13 cellular contexts compared by ENCODE assay signal in the genomic region with DNA sequence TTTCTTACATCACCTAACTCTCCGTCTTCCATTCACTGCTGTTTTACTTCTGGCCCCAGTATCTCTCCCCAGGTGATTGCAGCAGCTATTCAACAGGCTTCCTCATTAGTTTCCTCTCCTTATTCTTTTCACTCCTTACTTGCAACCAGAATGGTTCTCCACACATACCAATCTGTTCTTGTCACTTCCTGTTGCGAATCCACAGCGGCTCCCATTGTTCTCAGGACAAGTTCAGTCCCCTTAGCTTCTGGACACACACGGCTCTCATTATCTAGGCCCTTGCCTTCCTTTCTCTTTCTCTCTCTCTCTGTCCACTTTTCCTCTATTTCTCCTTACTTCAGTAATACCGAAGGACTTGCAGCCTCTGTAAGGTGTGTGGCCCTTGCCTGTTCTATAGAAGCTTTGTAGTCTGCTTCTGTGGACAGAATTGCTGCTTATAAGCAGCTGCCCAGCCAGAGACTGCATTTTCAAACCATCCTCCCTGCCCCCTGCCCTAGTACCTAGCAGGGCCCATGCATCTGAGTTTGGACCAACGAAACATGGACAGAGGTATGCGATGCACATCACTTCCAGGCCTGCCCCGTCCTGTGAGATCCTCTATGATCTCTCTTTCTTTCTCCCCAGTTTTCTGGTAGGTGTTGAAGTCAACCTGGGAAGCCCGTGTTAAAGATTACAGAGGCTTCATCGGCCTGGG. TPM values are rescaled to one million over a fixed set of nuclear protein-coding genes. Genes with fewer than 3 reads are reported as not detected.
DNase-seq lines count a peak whose midpoint lies in the region; ATAC-seq and TF ChIP-seq lines count a peak whose summit lies in the region.
"Had no signal": no experiment of that assay in that cellular context is flagged by ENCODE, and none has a peak within 500 bp of the region (broad histone marks: within the 10 kb centered on the region; RNA-seq: fewer than 3 reads in every experiment).

No MANE protein-coding gene starts in this region.

- H3K4me3 ChIP-seq in NT2/D1 (ENCODE audit: insufficient read length, low read depth) (no peak overlapping the region), epithelial cell of esophagus (ENCODE audit: low read length) (no peak overlapping the region), mesodermal cell (ENCODE audit: extremely low read depth, insufficient read depth, low read length, poor library complexity, severe bottlenecking) (peak overlapping the region; percentile 6)

- CTCF ChIA-PET in activated CD4-positive, alpha-beta T cell treated with anti-CD3 and anti-CD28 coated beads for 36 hours (lab: Charles Lee): no interaction called here

- POLR2A ChIA-PET in activated CD4-positive, alpha-beta T cell treated with anti-CD3 and anti-CD28 coated beads for 36 hours (lab: Charles Lee): no interaction called here

- 50 to 55% methylated on average over 5 to 7 of the region's 10 CpGs for WGBS in mesodermal cell (ENCODE audit: insufficient coverage in 2 of 2), 2 experiments

- H3K4me3 Mint-ChIP-seq in activated CD4-positive, alpha-beta T cell treated with anti-CD3 and anti-CD28 coated beads for 36 hours: no peak overlapping the region
- H3K4me3 Mint-ChIP-seq: CD8-positive, alpha-beta memory T cell; T-helper 2 cell treated with Interferon-gamma antibody and Interleukin-4, amounts not matched to agents 5 μg/mL and 100 μg/mL, for 36 hours had no signal

- H3K9me3 ChIP-seq in NT2/D1 (ENCODE audit: insufficient read depth, low read length) (no peaks in the 10 kb centered on the region; the same call in 1 of the 2 replicates), mesodermal cell (ENCODE audit: control insufficient read depth, low read length) (no peaks in the 10 kb centered on the region)

- H3K27me3 Mint-ChIP-seq in activated CD4-positive, alpha-beta T cell treated with anti-CD3 and anti-CD28 coated beads for 36 hours: peaks cover 5% of the 10 kb centered on the region

- intact Hi-C loops in activated CD4-positive, alpha-beta T cell treated with anti-CD3 and anti-CD28 coated beads for 36 hours (cut with DNase I, micrococcal nuclease): no loop called here

- H3K9me3 Mint-ChIP-seq in activated CD4-positive, alpha-beta T cell treated with anti-CD3 and anti-CD28 coated beads for 36 hours (ENCODE audit: low read depth): no peaks in the 10 kb centered on the region
- H3K9me3 Mint-ChIP-seq: CD8-positive, alpha-beta memory T cell; T-helper 2 cell treated with Interferon-gamma antibody and Interleukin-4, amounts not matched to agents 5 μg/mL and 100 μg/mL, for 36 hours had no signal

- H3K36me3 ChIP-seq in NT2/D1 (ENCODE audit: insufficient read depth, insufficient read length, low read length): no peaks in the 10 kb centered on the region
- H3K36me3 ChIP-seq in mesodermal cell (ENCODE audit: control insufficient read depth, insufficient read depth, low read length): peaks cover 9% of the 10 kb centered on the region

- H3K4me1 ChIP-seq in NT2/D1 (ENCODE audit: insufficient read depth, insufficient read length) (peaks cover 15% of the 10 kb centered on the region), mesodermal cell (ENCODE audit: control insufficient read depth, insufficient read depth, low read length, poor library complexity, severe bottlenecking) (peaks cover 43% of the 10 kb centered on the region)

- no peaks in the 10 kb centered on the region for H3K36me3 Mint-ChIP-seq in activated CD4-positive, alpha-beta T cell treated with anti-CD3 and anti-CD28 coated beads for 36 hours (ENCODE audit: low read depth)
- H3K36me3 Mint-ChIP-seq: CD8-positive, alpha-beta memory T cell had no signal

- no peaks in the 10 kb centered on the region for H3K27me3 ChIP-seq in NT2/D1 (ENCODE audit: insufficient read depth, insufficient read length)

- peak overlapping the region; percentile 100 for H3K27ac ChIP-seq in mesodermal cell (ENCODE audit: low read depth, low read length, severe bottlenecking)

- H3K4me1 Mint-ChIP-seq in activated CD4-positive, alpha-beta T cell treated with anti-CD3 and anti-CD28 coated beads for 36 hours: no peaks in the 10 kb centered on the region
- H3K4me1 Mint-ChIP-seq: CD8-positive, alpha-beta memory T cell had no signal

- H3K27ac Mint-ChIP-seq in activated CD4-positive, alpha-beta T cell treated with anti-CD3 and anti-CD28 coated beads for 36 hours: no peak overlapping the region
- H3K27ac Mint-ChIP-seq: CD8-positive, alpha-beta memory T cell; T-helper 2 cell treated with Interferon-gamma antibody and Interleukin-4, amounts not matched to agents 5 μg/mL and 100 μg/mL, for 36 hours had no signal

- DNase-seq in Daoy (ENCODE audit: low read depth) (peak; percentile 84), NT2/D1 (ENCODE audit: low read depth, low spot score) (peak; percentile 75), epithelial cell of esophagus (ENCODE audit: low read depth) (peak; percentile 81), HT-29 (ENCODE audit: low spot score) (no peak), hypothalamus (lab: John Stamatoyannopoulos, UW) (no peak)
- no peak for DNase-seq in activated CD4-positive, alpha-beta T cell treated with anti-CD3 and anti-CD28 coated beads for 36 hours
- DNase-seq: activated T-cell treated with anti-CD3 and anti-CD28 coated beads for 4 hours; CD8-positive, alpha-beta memory T cell; NCI-H446; right cardiac atrium had no signal

- ATAC-seq in HG03457 (IDR thresholded peaks at IDR 0.05; ENCODE audit: unreplicated experiment): no peak
- ATAC-seq in activated CD4-positive, alpha-beta T cell treated with anti-CD3 and anti-CD28 coated beads for 36 hours: no peak

- peak overlapping the region; percentile 54 for H3K9ac ChIP-seq in NT2/D1 (ENCODE audit: insufficient read length, low read depth)

- TF ChIP-seq CTCF in epithelial cell of esophagus (IDR thresholded peaks at IDR 0.05; ENCODE audit: insufficient read depth, low read depth, low read length, missing control alignments): no peak

RNA-seq across cellular contexts. Expression of a gene that starts 45.7 kb away (rescaled TPM):
- total RNA-seq in Daoy (2014; rRNA removed; shearing (Covaris generic)): 1.5 and 1.7 TPM in 2 replicates
- 22.3 TPM for polyA plus RNA-seq in mesodermal cell (2013, experiment 1 of 2)
- polyA plus RNA-seq in mesodermal cell (2013, experiment 2 of 2): 21.9 TPM
- total RNA-seq in HT-29 (2014; rRNA removed; shearing (Covaris generic)): 0.05 TPM in 1 of 2 replicates, not detected in the other
- total RNA-seq in activated CD4-positive, alpha-beta T cell treated with anti-CD3 and anti-CD28 coated beads for 36 hours: under 1 TPM in 1 of 2 experiments, not detected in 1; 0.05 TPM
- total RNA-seq: CD8-positive, alpha-beta memory T cell had no signal
- polyA plus RNA-seq: CD8-positive, alpha-beta memory T cell had no signal

Comparison
In these comparisons a context has a peak if more than half of its experiments do, and no peak if none do; other contexts are left out.
1. DNase-seq: peak in Daoy (single experiment), NT2/D1 (single experiment) and epithelial cell of esophagus (single experiment); none in HT-29 (single experiment), hypothalamus (0 of 51) and activated CD4-positive, alpha-beta T cell treated with anti-CD3 and anti-CD28 coated beads for 36 hours (single experiment).